Comparison of ENCODE assay signal across 24 cellular contexts in genomic region chr2:20629581-20630291, GRCh38. TPM values are rescaled to one million over a fixed set of nuclear protein-coding genes. Genes with fewer than 3 reads are reported as not detected.
DNase-seq lines count a peak whose midpoint lies in the region; ATAC-seq and TF ChIP-seq lines count a peak whose summit lies in the region.
"Had no signal": no experiment of that assay in that cellular context is flagged by ENCODE, and none has a peak within 500 bp of the region (broad histone marks: within the 10 kb centered on the region; RNA-seq: fewer than 3 reads in every experiment).

No MANE protein-coding gene starts in this region.

- H3K27me3 ChIP-seq in lower lobe of right lung (ENCODE audit: low read depth) (no peaks in the 10 kb centered on the region), stomach smooth muscle (ENCODE audit: control insufficient read depth in 1 of 2, insufficient read depth in 2 of 2, low read length in 2 of 2) (no peaks in the 10 kb centered on the region)
- H3K27me3 ChIP-seq: body of pancreas, colonic mucosa, Peyer's patch had no signal

- H3K9ac ChIP-seq in stomach smooth muscle (ENCODE audit: low read length in 2 of 2): peak overlapping the region; percentile 23 to 42
- H3K9ac ChIP-seq: GM23248 had no signal

- no peak for ATAC-seq in lower lobe of right lung
- no peak for ATAC-seq in activated CD8-positive, alpha-beta T cell treated with anti-CD3 and anti-CD28 coated beads, Interleukin-2, amount 10 ng/mL, durations not matched to agents 7 days and 5 days
- ATAC-seq: body of pancreas; effector memory CD8-positive, alpha-beta T cell had no signal

- H3K27ac Mint-ChIP-seq in activated CD8-positive, alpha-beta T cell treated with anti-CD3 and anti-CD28 coated beads, Interleukin-2, amount 10 ng/mL, durations not matched to agents 7 days and 5 days: no peak overlapping the region
- H3K27ac Mint-ChIP-seq: B cell; T-helper 2 cell treated with Interferon-gamma antibody and Interleukin-4, amounts not matched to agents 5 μg/mL and 100 μg/mL, for 36 hours had no signal

- DNase-seq in NCI-H2171 (lab: John Stamatoyannopoulos, UW) (peak; percentile 80), caudate nucleus (lab: John Stamatoyannopoulos, UW) (peak in 23 of 61 donors; percentile 18 to 65 (median 34)), lower lobe of right lung (peak; percentile 37), NCI-H345 (lab: John Stamatoyannopoulos, UW) (no peak)
- no peak for DNase-seq in stimulated activated CD4-positive, alpha-beta T cell treated with anti-CD3 and anti-CD28 coated beads, Interleukin-2, amount 100 ng/mL, for 24 hours
- no peak for DNase-seq in activated CD8-positive, alpha-beta T cell treated with anti-CD3 and anti-CD28 coated beads, Interleukin-2, amount 10 ng/mL, durations not matched to agents 7 days and 5 days
- DNase-seq: activated CD4-positive, alpha-beta T cell treated with anti-CD3 and anti-CD28 coated beads, Interleukin-2, amount 50 U/mL, for 1 hour; activated CD8-positive, alpha-beta memory T cell treated with anti-CD3 and anti-CD28 coated beads, Interleukin-2, amount 50 U/mL, for 4 hours; body of pancreas; colonic mucosa; effector memory CD8-positive, alpha-beta T cell; GM23248; Karpas-422; NCI-H187; NK-92 treated with Interleukin-12 subunit alpha and Interleukin-12 subunit beta, amount 100 ng/mL, for 24 hours; small intestine; stimulated activated CD4-positive, alpha-beta T cell treated with anti-CD3 and anti-CD28 coated beads, Interleukin-2, amount 100 ng/mL, for 48 hours; stimulated activated naive CD4-positive, alpha-beta T cell had no signal

- intact Hi-C loops in lower lobe of right lung (cut with DNase I): loop anchor here (10.0 kb wide), 1 partner anchor 185 kb away; the partner anchor contains the start of gene RHOB

- peak overlapping the region; percentile 42 for H3K27ac ChIP-seq in caudate nucleus (ENCODE audit: low read depth, low read length)
- H3K27ac ChIP-seq in lower lobe of right lung: no peak overlapping the region
- H3K27ac ChIP-seq in stomach smooth muscle (ENCODE audit: low read length): peak overlapping the region; percentile 99
- H3K27ac ChIP-seq: body of pancreas, colonic mucosa, GM23248, Peyer's patch, SK-N-MC had no signal

- CTCF ChIA-PET in activated CD8-positive, alpha-beta T cell treated with anti-CD3 and anti-CD28 coated beads, Interleukin-2, amount 10 ng/mL, durations not matched to agents 7 days and 5 days (lab: Charles Lee): interaction anchor here (1.2 to 1.8 kb wide), 2 partner anchors 13 to 193 kb away, joined by 3 to 5 read pairs; no protein-coding TSS in a partner anchor

- H3K4me3 Mint-ChIP-seq in activated CD8-positive, alpha-beta T cell treated with anti-CD3 and anti-CD28 coated beads, Interleukin-2, amount 10 ng/mL, durations not matched to agents 7 days and 5 days: no peak overlapping the region
- H3K4me3 Mint-ChIP-seq: B cell; effector memory CD8-positive, alpha-beta T cell; nephron; T-helper 2 cell treated with Interferon-gamma antibody and Interleukin-4, amounts not matched to agents 5 μg/mL and 100 μg/mL, for 36 hours had no signal

- H3K36me3 ChIP-seq in lower lobe of right lung (peaks cover 25% of the 10 kb centered on the region), stomach smooth muscle (ENCODE audit: control insufficient read depth in 2 of 2, insufficient read depth in 2 of 2, low read length in 2 of 2) (peaks cover 6 to 15% of the 10 kb centered on the region in 2 donors)
- H3K36me3 ChIP-seq: colonic mucosa had no signal

- no peaks in the 10 kb centered on the region for H3K27me3 Mint-ChIP-seq in activated CD8-positive, alpha-beta T cell treated with anti-CD3 and anti-CD28 coated beads, Interleukin-2, amount 10 ng/mL, durations not matched to agents 7 days and 5 days (ENCODE audit: low read depth)
- H3K27me3 Mint-ChIP-seq: B cell; effector memory CD8-positive, alpha-beta T cell had no signal

- no peak for TF ChIP-seq CTCF in lower lobe of right lung (IDR thresholded peaks at IDR 0.05)

- H3K4me1 Mint-ChIP-seq in activated CD8-positive, alpha-beta T cell treated with anti-CD3 and anti-CD28 coated beads, Interleukin-2, amount 10 ng/mL, durations not matched to agents 7 days and 5 days (ENCODE audit: low read depth): peaks cover 3% of the 10 kb centered on the region

- no peaks in the 10 kb centered on the region for H3K36me3 Mint-ChIP-seq in activated CD8-positive, alpha-beta T cell treated with anti-CD3 and anti-CD28 coated beads, Interleukin-2, amount 10 ng/mL, durations not matched to agents 7 days and 5 days (ENCODE audit: low read depth)

- H3K4me3 ChIP-seq in lower lobe of right lung: no peak overlapping the region
- H3K4me3 ChIP-seq in stomach smooth muscle (ENCODE audit: low read length in 2 of 2): peak overlapping the region; percentile 13 to 47
- H3K4me3 ChIP-seq: body of pancreas, colonic mucosa, GM23248, Peyer's patch, SK-N-MC had no signal

- H3K4me1 ChIP-seq in lower lobe of right lung: peaks cover 31% of the 10 kb centered on the region
- H3K4me1 ChIP-seq in stomach smooth muscle (ENCODE audit: control insufficient read depth, insufficient read depth, low read length): peaks cover 94% of the 10 kb centered on the region

- POLR2A ChIA-PET in activated CD8-positive, alpha-beta T cell treated with anti-CD3 and anti-CD28 coated beads, Interleukin-2, amount 10 ng/mL, durations not matched to agents 7 days and 5 days (lab: Charles Lee): interaction anchor here (0.5 kb wide), 1 partner anchor 714 kb away, joined by 3 read pairs; no protein-coding TSS in a partner anchor

- H3K9me3 Mint-ChIP-seq in activated CD8-positive, alpha-beta T cell treated with anti-CD3 and anti-CD28 coated beads, Interleukin-2, amount 10 ng/mL, durations not matched to agents 7 days and 5 days (ENCODE audit: insufficient read depth): no peaks in the 10 kb centered on the region
- H3K9me3 Mint-ChIP-seq: effector memory CD8-positive, alpha-beta T cell; nephron; T-helper 2 cell treated with Interferon-gamma antibody and Interleukin-4, amounts not matched to agents 5 μg/mL and 100 μg/mL, for 36 hours had no signal

- H3K9me3 ChIP-seq in lower lobe of right lung (no peaks in the 10 kb centered on the region), stomach smooth muscle (ENCODE audit: control insufficient read depth in 2 of 2, low read length in 2 of 2) (no peaks in the 10 kb centered on the region)
- H3K9me3 ChIP-seq: body of pancreas, colonic mucosa, Peyer's patch had no signal

RNA-seq across cellular contexts. Expression of gene HS1BP3, which starts 21.2 kb away (rescaled TPM):
- 39.9 TPM for total RNA-seq in lower lobe of right lung
- total RNA-seq in activated CD8-positive, alpha-beta T cell treated with anti-CD3 and anti-CD28 coated beads, Interleukin-2, amount 10 ng/mL, durations not matched to agents 7 days and 5 days: 10 to 100 TPM; 10.5 to 11.2 TPM

RNA-seq across cellular contexts. Expression of gene GDF7, which starts 37.2 kb away (rescaled TPM):
- total RNA-seq in lower lobe of right lung: 0.62 TPM
- total RNA-seq in activated CD8-positive, alpha-beta T cell treated with anti-CD3 and anti-CD28 coated beads, Interleukin-2, amount 10 ng/mL, durations not matched to agents 7 days and 5 days: not detected
- total RNA-seq: GM23248 had no signal

Comparison
In these comparisons a context has a peak if more than half of its experiments do, and no peak if none do; other contexts are left out.
1. DNase-seq: peak in NCI-H2171 (single experiment) and lower lobe of right lung (single experiment); none in stimulated activated CD4-positive, alpha-beta T cell treated with anti-CD3 and anti-CD28 coated beads, Interleukin-2, amount 100 ng/mL, for 24 hours (0 of 2), NCI-H345 (single experiment) and activated CD8-positive, alpha-beta T cell treated with anti-CD3 and anti-CD28 coated beads, Interleukin-2, amount 10 ng/mL, durations not matched to agents 7 days and 5 days (single experiment).